Comparison of ENCODE assay signal across 22 cellular contexts in the genomic region with DNA sequence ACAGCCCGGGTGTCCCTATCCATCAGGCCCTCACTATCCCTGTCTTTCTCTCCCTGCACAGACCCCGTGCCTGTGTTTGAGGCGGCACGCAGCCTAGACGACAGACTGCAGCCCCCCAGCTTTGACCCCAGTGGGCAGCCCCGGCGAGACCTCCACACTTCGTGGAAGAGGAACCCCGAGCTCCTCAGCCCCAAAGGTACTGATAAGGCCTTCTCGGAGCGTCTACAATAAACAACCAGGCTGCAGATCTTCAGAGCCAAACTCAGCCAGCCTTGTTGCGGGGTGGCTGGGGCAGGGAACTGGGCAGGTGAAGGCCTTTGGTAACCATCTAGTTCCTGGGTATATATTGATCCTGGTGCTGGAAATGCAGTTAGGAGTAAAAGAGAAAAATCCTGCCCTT.
DNase-seq lines count a peak whose midpoint lies in the region; FAIRE-seq and TF ChIP-seq lines count a peak whose summit lies in the region.
"Had no signal": no experiment of that assay in that cellular context is flagged by ENCODE, and none has a peak within 500 bp of the region (broad histone marks: within the 10 kb centered on the region; RNA-seq: fewer than 3 reads in every experiment).

No MANE protein-coding gene starts in this region.

- H3K18ac ChIP-seq in H1 (ENCODE audit: extremely low read depth, low read length), result no peak overlapping the region
- H3K18ac ChIP-seq in neuronal stem cell (ENCODE audit: low read length), result peak overlapping the region; percentile 68

- no peak overlapping the region for H3K4me2 ChIP-seq in H1 (ENCODE audit: insufficient read depth in 1 of 2, low read depth in 2 of 2, low read length in 2 of 2)
- no peak overlapping the region for H3K4me2 ChIP-seq in neuronal stem cell (ENCODE audit: insufficient read depth, low read length, poor library complexity, severe bottlenecking)
- H3K4me2 ChIP-seq: A549; BLaER1 treated with 17β-estradiol and CSF1 and Interleukin-3, amounts not matched to agents 10 nM and 100 nM had no signal

- H2BK12ac ChIP-seq in H1 (ENCODE audit: low read depth, low read length), result no peak overlapping the region
- no peak overlapping the region for H2BK12ac ChIP-seq in neuronal stem cell (ENCODE audit: low read length)

- H4K91ac ChIP-seq in H1 (replicated peaks; ENCODE audit: insufficient read length, low read length) (no peak overlapping the region), neuronal stem cell (ENCODE audit: low read depth, low read length, poor library complexity) (no peak overlapping the region)

- H2BK5ac ChIP-seq in H1 (ENCODE audit: low read depth, low read length), result no peak overlapping the region
- H2BK5ac ChIP-seq in neuronal stem cell (ENCODE audit: low read length), result peak overlapping the region; percentile 26

- H3K9me3 ChIP-seq in HEK293 (ENCODE audit: control insufficient read depth, insufficient read depth, low read depth, low read length) (no peaks in the 10 kb centered on the region), H1 (ENCODE audit: insufficient read depth in 2 of 2, low read depth in 1 of 2, low read length in 1 of 2) (no peaks in the 10 kb centered on the region), neuronal stem cell (replicated peaks in 1 of 2; ENCODE audit: control insufficient read depth in 2 of 2, insufficient read depth in 1 of 2, low read depth in 1 of 2, low read length in 2 of 2) (peaks cover 0 to 2% of the 10 kb centered on the region in 2 donors)
- H3K9me3 ChIP-seq: A549, Caco-2 had no signal

- H3K27me3 ChIP-seq in H1 (replicated peaks in 1 of 4; ENCODE audit: control insufficient read depth in 3 of 4, extremely low read depth in 1 of 4, insufficient read depth in 3 of 4, low read length in 3 of 4) (no peaks in the 10 kb centered on the region), neuronal stem cell (ENCODE audit: control insufficient read depth in 3 of 3, insufficient read depth in 3 of 3, low read depth in 1 of 3, low read length in 3 of 3) (no peaks in the 10 kb centered on the region)
- H3K27me3 ChIP-seq: BLaER1 treated with 17β-estradiol and CSF1 and Interleukin-3, amounts not matched to agents 10 nM and 100 nM had no signal

- H3K4me1 Mint-ChIP-seq in mesothelial cell of epicardium, result no peaks in the 10 kb centered on the region
- H3K4me1 Mint-ChIP-seq: B cell had no signal

- TF ChIP-seq RAD21 in H1 (IDR thresholded peaks at IDR 0.05 in 1 of 2, conservative IDR thresholded peaks at IDR 0.05 in 1 of 2; ENCODE audit: low read depth in 2 of 2, low read length in 2 of 2), result no peak

- no peaks in the 10 kb centered on the region for H3K79me2 ChIP-seq in H1 (ENCODE audit: control insufficient read depth in 1 of 2, insufficient read depth in 2 of 2, low read length in 2 of 2)

- no peak for FAIRE-seq in H1 (lab: Jason Lieb, UNC)
- FAIRE-seq: A549, D721Med, G401.6, GM12891, GM19239 had no signal

- no peak overlapping the region for H4K5ac ChIP-seq in H1 (ENCODE audit: insufficient read length, low read depth, low read length)

- TF ChIP-seq CTCF in HEK293 (tag by site-specific recombination; IDR thresholded peaks at IDR 0.05), result no peak
- no peak for TF ChIP-seq CTCF in H1 (IDR thresholded peaks at IDR 0.05; ENCODE audit: control extremely low read depth in 1 of 3, insufficient read depth in 1 of 3, low read depth in 1 of 3, low read length in 3 of 3)
- no peak for TF ChIP-seq CTCF in mesothelial cell of epicardium (IDR thresholded peaks at IDR 0.05; ENCODE audit: unreplicated experiment)

- no peak overlapping the region for H3K23ac ChIP-seq in H1 (ENCODE audit: insufficient read length)
- H3K23ac ChIP-seq in neuronal stem cell (ENCODE audit: low read depth, low read length, poor library complexity), result no peak overlapping the region

- no peak overlapping the region for H3K27ac Mint-ChIP-seq in mesothelial cell of epicardium
- H3K27ac Mint-ChIP-seq: B cell; CD4-positive, alpha-beta T cell; CD8-positive, alpha-beta T cell had no signal

- H3K4me1 ChIP-seq in HEK293 (ENCODE audit: control insufficient read depth, insufficient read depth, low read length), result no peaks in the 10 kb centered on the region
- peaks cover 0 to 3% (median 0%) of the 10 kb centered on the region in 4 experiments; a peak in 2 of 7 replicates for H3K4me1 ChIP-seq in H1 (replicated peaks in 1 of 4; ENCODE audit: control insufficient read depth in 3 of 4, insufficient read depth in 4 of 4, low read length in 3 of 4)
- H3K4me1 ChIP-seq in neuronal stem cell (ENCODE audit: control insufficient read depth in 2 of 2, insufficient read depth in 1 of 2, low read depth in 1 of 2, low read length in 2 of 2), result peaks cover 0 to 11% of the 10 kb centered on the region in 2 donors
- H3K4me1 ChIP-seq: A549, Caco-2 had no signal

- no peaks in the 10 kb centered on the region for H3K9me3 Mint-ChIP-seq in mesothelial cell of epicardium
- H3K9me3 Mint-ChIP-seq: CD4-positive, alpha-beta T cell had no signal

- H3K4me3 ChIP-seq in HEK293 (ENCODE audit: low read depth, low read length) (no peak overlapping the region), H1 (ENCODE audit: extremely low read depth in 1 of 4, insufficient read depth in 2 of 4, low read depth in 3 of 4, low read length in 4 of 4) (no peak overlapping the region), neuronal stem cell (ENCODE audit: low read length in 2 of 2) (no peak overlapping the region)
- H3K4me3 ChIP-seq: A549; BLaER1 treated with 17β-estradiol and CSF1 and Interleukin-3, amounts not matched to agents 10 nM and 100 nM had no signal

- TF ChIP-seq EP300 in H1 (IDR thresholded peaks at IDR 0.05; ENCODE audit: borderline replicate concordance in 1 of 2, low read depth in 2 of 2, low read length in 2 of 2), result no peak

- H3K4me3 Mint-ChIP-seq in mesothelial cell of epicardium, result no peak overlapping the region
- H3K4me3 Mint-ChIP-seq: B cell; CD4-positive, alpha-beta T cell; CD8-positive, alpha-beta T cell had no signal

- H3K56ac ChIP-seq in H1 (replicated peaks; ENCODE audit: insufficient read length, low read depth, low read length), result no peak overlapping the region

- peaks cover 0 to 4% of the 10 kb centered on the region in 2 experiments for H4K20me1 ChIP-seq in H1 (replicated peaks in 1 of 2; ENCODE audit: control insufficient read depth in 1 of 2, insufficient read depth in 2 of 2, low read length in 2 of 2)

- H3K9ac ChIP-seq in H1 (replicated peaks in 1 of 4; ENCODE audit: extremely low read depth in 1 of 4, low read depth in 3 of 4, low read length in 3 of 4), result no peak overlapping the region
- H3K9ac ChIP-seq in neuronal stem cell (ENCODE audit: low read depth, low read length, poor library complexity), result peak overlapping the region; percentile 30
- H3K9ac ChIP-seq: BLaER1 treated with 17β-estradiol and CSF1 and Interleukin-3, amounts not matched to agents 10 nM and 100 nM had no signal

- peaks cover 10% of the 10 kb centered on the region for H3K36me3 Mint-ChIP-seq in mesothelial cell of epicardium
- H3K36me3 Mint-ChIP-seq: CD8-positive, alpha-beta T cell had no signal

- H3K27me3 Mint-ChIP-seq in mesothelial cell of epicardium (ENCODE audit: low read depth), result no peaks in the 10 kb centered on the region
- H3K27me3 Mint-ChIP-seq: CD4-positive, alpha-beta T cell had no signal

- no peak for TF ChIP-seq POLR2A in H1 (IDR thresholded peaks at IDR 0.05; ENCODE audit: control extremely low read depth in 1 of 2, low read depth in 2 of 2, low read length in 2 of 2)

- H2BK20ac ChIP-seq in H1 (ENCODE audit: low read length), result no peak overlapping the region

- H3K4ac ChIP-seq in H1 (replicated peaks; ENCODE audit: insufficient read length, low read depth, low read length) (no peak overlapping the region), neuronal stem cell (ENCODE audit: low read length) (no peak overlapping the region)

- H3K23me2 ChIP-seq in H1 (ENCODE audit: low read depth, low read length), result no peaks in the 10 kb centered on the region; the same call in 1 of the 2 replicates

- no peak overlapping the region for H3K14ac ChIP-seq in H1 (ENCODE audit: insufficient read length)
- H3K14ac ChIP-seq in neuronal stem cell (ENCODE audit: low read length), result no peak overlapping the region

- DNase-seq in H1 (ENCODE audit: low read depth in 1 of 2, low spot score in 2 of 2), result no peak
- DNase-seq in neuronal stem cell (ENCODE audit: low spot score), result no peak
- DNase-seq in NOMO-1 treated with DMSO at 0.1 percent for 48 hours (lab: John Stamatoyannopoulos, UW; ENCODE audit: unreplicated experiment), result no peak
- DNase-seq in mesothelial cell of epicardium (ENCODE audit: low spot score in 2 of 2, unreplicated experiment in 2 of 2), result no peak
- DNase-seq in medulla oblongata (ENCODE audit: extremely low spot score), result no peak
- DNase-seq: AML-193; Caco-2; Calu3; CD4-positive, alpha-beta T cell; CD8-positive, alpha-beta T cell; DMS79 treated with DMSO at 0.1 percent for 48 hours; GF-D8 had no signal

- WGBS in H1 (ENCODE audit: extremely low coverage in 1 of 2, insufficient coverage in 1 of 2, insufficient read length in 1 of 2, insufficient replicate concordance in 2 of 2, low coverage in 1 of 2, low lambda C conversion rate in 2 of 2, missing lambda C conversion rate in 1 of 2), 2 experiments, result 93% methylated on average over 12 of the region's 12 CpGs; no CpG with 5 or more reads in 1 of the 2 experiments
- no CpG with 5 or more reads among the region's 12 CpGs for WGBS in neuronal stem cell (ENCODE audit: extremely low coverage in 2 of 2, insufficient read length in 2 of 2, insufficient replicate concordance in 1 of 2), 2 donors

- H3K79me1 ChIP-seq in H1 (ENCODE audit: low read depth, low read length) (no peaks in the 10 kb centered on the region), neuronal stem cell (ENCODE audit: low read depth, low read length) (no peaks in the 10 kb centered on the region)

- H4K8ac ChIP-seq in H1 (ENCODE audit: extremely low read depth, insufficient read depth, low read length) (peak overlapping the region; percentile 45; the same call in 1 of the 2 replicates), neuronal stem cell (ENCODE audit: low read depth, low read length) (no peak overlapping the region)

- no peak overlapping the region for H2BK120ac ChIP-seq in H1 (replicated peaks; ENCODE audit: low read depth, low read length)
- H2BK120ac ChIP-seq in neuronal stem cell (ENCODE audit: low read depth, low read length), result no peak overlapping the region

- H3K36me3 ChIP-seq in HEK293 (ENCODE audit: control insufficient read depth in 2 of 2, insufficient read depth in 1 of 2, low read length in 2 of 2) (peaks cover 0 to 6% of the 10 kb centered on the region in 2 experiments; a peak in 1 of 3 replicates), H1 (ENCODE audit: control insufficient read depth in 2 of 4, insufficient read depth in 4 of 4, low read length in 3 of 4) (peaks cover 0 to 2% (median 0%) of the 10 kb centered on the region in 4 experiments; a peak in 1 of 8 replicates), neuronal stem cell (replicated peaks in 1 of 2; ENCODE audit: control insufficient read depth in 2 of 2, insufficient read depth in 2 of 2, low read length in 2 of 2) (no peaks in the 10 kb centered on the region)

- H2AK5ac ChIP-seq in H1 (ENCODE audit: low read depth, low read length), result no peak overlapping the region
- H2AK5ac ChIP-seq in neuronal stem cell (ENCODE audit: low read depth, low read length), result peak overlapping the region; percentile 32

- POLR2A ChIA-PET in HEK293 (lab: Yijun Ruan, JAX), result no interaction called here
- POLR2A ChIA-PET in H1 (lab: Charles Lee; ENCODE audit: partially characterized antibody), result no interaction called here

- CTCF ChIA-PET in HEK293 (lab: Yijun Ruan, JAX) (interaction anchor here (2.1 to 2.8 kb wide), 2 partner anchors 9 to 397 kb away, joined by 4 to 11 read pairs; no protein-coding TSS in a partner anchor), H1 (lab: Charles Lee; ENCODE audit: partially characterized antibody) (interaction anchor here (1.3 to 4.0 kb wide), 4 partner anchors 8 to 398 kb away, joined by 3 to 26 read pairs (median 8); no protein-coding TSS in a partner anchor)

- H2BK15ac ChIP-seq in H1 (ENCODE audit: low read length) (no peak overlapping the region), neuronal stem cell (ENCODE audit: low read length) (no peak overlapping the region)

- H3K27ac ChIP-seq in HEK293 (ENCODE audit: extremely low read depth, low read depth, low read length) (no peak overlapping the region), H1 (ENCODE audit: low read depth, low read length) (no peak overlapping the region), neuronal stem cell (replicated peaks; ENCODE audit: low read length) (no peak overlapping the region)
- H3K27ac ChIP-seq: 22Rv1; A549; BLaER1 treated with 17β-estradiol and CSF1 and Interleukin-3, amounts not matched to agents 10 nM and 100 nM; C4-2B had no signal

- no peak overlapping the region for H2AFZ ChIP-seq in H1 (ENCODE audit: low read length)
- H2AFZ ChIP-seq in neuronal stem cell (ENCODE audit: low read length), result no peak overlapping the region
